9 cellular contexts compared by ENCODE assay signal in genomic region chr3:50264389-50264963, GRCh38. TPM values are rescaled to one million over a fixed set of nuclear protein-coding genes. Genes with fewer than 3 reads are reported as not detected.
A peak's percentile ranks its signal among the peaks of the same experiment; 100 is the strongest.
DNase-seq lines count a peak whose midpoint lies in the region; ATAC-seq and TF ChIP-seq lines count a peak whose summit lies in the region.
"Had no signal": no experiment of that assay in that cellular context is flagged by ENCODE, and none has a peak within 500 bp of the region (broad histone marks: within the 10 kb centered on the region; RNA-seq: fewer than 3 reads in every experiment).

No MANE protein-coding gene starts in this region.

- H3K27me3 ChIP-seq in heart right ventricle (peaks cover 0 to 14% (median 0%) of the 10 kb centered on the region in 7 donors), psoas muscle (ENCODE audit: insufficient read depth in 3 of 3, low read length in 2 of 3) (no peaks in the 10 kb centered on the region)

- H3K27ac ChIP-seq in heart right ventricle (peak overlapping the region; percentile 61 to 98 (median 92)), psoas muscle (peak overlapping the region; percentile 63)

- H3K36me3 ChIP-seq in heart right ventricle (peaks cover 0 to 3% (median 0%) of the 10 kb centered on the region in 9 donors), psoas muscle (ENCODE audit: insufficient read depth in 1 of 2, low read depth in 1 of 2) (no peaks in the 10 kb centered on the region)

- 8 to 9% methylated on average over 7 of the region's 7 CpGs for WGBS in heart right ventricle, 2 donors
- 17 to 47% (median 35%) methylated on average over 6 to 7 of the region's 7 CpGs for WGBS in psoas muscle, 3 donors

- DNase-seq in GOT3 (lab: John Stamatoyannopoulos, UW) (peak; percentile 57), amniotic epithelial cell (ENCODE audit: low read depth) (peak; percentile 95), heart right ventricle (peak; percentile 70 to 86), psoas muscle (peak; percentile 74 to 82), RKO (ENCODE audit: low spot score) (no peak), cerebellar nuclear complex (lab: John Stamatoyannopoulos, UW) (no peak)
- no peak for DNase-seq in activated CD4-positive, CD25-positive, alpha-beta regulatory T cell (lab: John Stamatoyannopoulos, UW)
- DNase-seq in effector CD4-positive, alpha-beta T cell: no peak

- intact Hi-C loops in heart right ventricle (cut with DNase I) (loop anchor here in 1 of 10 donors (10.0 kb wide), 1 partner anchor 60 kb away; the partner anchor contains the start of genes HYAL2 and TUSC2), psoas muscle (cut with DNase I) (loop anchor here in 1 of 2 donors (5.0 to 10.0 kb wide), 2 partner anchors 63 to 280 kb away; partner anchors contain the start of gene TUSC2)

- peak overlapping the region in 1 of 10 donors; percentile 7 for H3K4me3 ChIP-seq in heart right ventricle
- H3K4me3 ChIP-seq in psoas muscle: no peak overlapping the region

- TF ChIP-seq CTCF in heart right ventricle (IDR thresholded peaks at IDR 0.05) (no peak), psoas muscle (IDR thresholded peaks at IDR 0.05) (no peak)

- ATAC-seq in heart right ventricle (peak; percentile 2 to 69 (median 52)), psoas muscle (no peak)

- H3K9me3 ChIP-seq in heart right ventricle: no peaks in the 10 kb centered on the region
- no peaks in the 10 kb centered on the region for H3K9me3 ChIP-seq in psoas muscle

- peaks cover 36 to 81% (median 70%) of the 10 kb centered on the region in 9 donors for H3K4me1 ChIP-seq in heart right ventricle
- H3K4me1 ChIP-seq in psoas muscle: peaks cover 48% of the 10 kb centered on the region

RNA-seq across cellular contexts. Expression of gene SEMA3B, which starts 4.5 kb away (rescaled TPM):
- total RNA-seq in heart right ventricle: 10 to 100 TPM; 14.9 to 28.8 (median 21.9) TPM
- 10 to 100 TPM; 21.2 to 46.7 TPM for polyA plus RNA-seq in heart right ventricle
- total RNA-seq in psoas muscle: 1 to 10 TPM; 3.1 to 6.8 (median 4.3) TPM
- polyA plus RNA-seq in psoas muscle: 1 to 10 TPM; 2.1 to 3.4 (median 2.2) TPM

RNA-seq across cellular contexts. Expression of gene LSMEM2, which starts 14.4 kb away (rescaled TPM):
- total RNA-seq in heart right ventricle (10 to 100 TPM; 13.2 to 45.2 (median 33.2) TPM), psoas muscle (10 to 100 TPM in 1 of 4 donors, 1 to 10 TPM in 2, under 1 TPM in 1; 0.84 to 13.1 (median 1.1) TPM)
- polyA plus RNA-seq in heart right ventricle (10 to 100 TPM in 1 of 2 donors, 1 to 10 TPM in 1; 1.9 to 26.3 TPM), psoas muscle (1 to 10 TPM in 1 of 3 donors, under 1 TPM in 2; 0.61 to 1.6 (median 0.66) TPM)
- total RNA-seq: lung microvascular endothelial cell had no signal

RNA-seq across cellular contexts. Expression of gene IFRD2, which starts 27.8 kb away (rescaled TPM):
- 10 to 100 TPM; 45.3 to 96.2 (median 54.1) TPM for total RNA-seq in heart right ventricle
- polyA plus RNA-seq in heart right ventricle: 100 to 1,000 TPM in 1 of 2 donors, 10 to 100 TPM in 1; 88.1 to 123 TPM
- total RNA-seq in psoas muscle: 100 to 1,000 TPM in 3 of 4 donors, 10 to 100 TPM in 1; 77.2 to 145 (median 119) TPM
- polyA plus RNA-seq in psoas muscle: 100 to 1,000 TPM; 129 to 175 (median 151) TPM

RNA-seq across cellular contexts. Expression of gene GNAI2, which starts 28.5 kb away (rescaled TPM):
- total RNA-seq in heart right ventricle: 100 to 1,000 TPM; 112 to 270 (median 146) TPM
- polyA plus RNA-seq in heart right ventricle: 100 to 1,000 TPM; 107 to 171 TPM
- 10 to 100 TPM; 55.5 to 93.9 (median 74.8) TPM for total RNA-seq in psoas muscle
- 10 to 100 TPM; 39.4 to 57.6 (median 50.7) TPM for polyA plus RNA-seq in psoas muscle

RNA-seq across cellular contexts. Expression of gene HYAL3, which starts 34.7 kb away (rescaled TPM):
- total RNA-seq in heart right ventricle (1 to 10 TPM in 8 of 10 donors, under 1 TPM in 2; 0.80 to 3.0 (median 1.9) TPM), psoas muscle (1 to 10 TPM in 1 of 4 donors, under 1 TPM in 3; 0.28 to 2.1 (median 0.65) TPM)
- polyA plus RNA-seq in heart right ventricle (1 to 10 TPM; 2.0 to 2.8 TPM), psoas muscle (1 to 10 TPM in 2 of 3 donors, under 1 TPM in 1; 0.23 to 3.4 (median 1.2) TPM)

Comparison
In these comparisons a context has a peak if more than half of its experiments do, and no peak if none do; other contexts are left out.
1. DNase-seq: peak in GOT3 (single experiment), amniotic epithelial cell (single experiment), heart right ventricle (2 of 2) and psoas muscle (2 of 2); none in RKO (single experiment), activated CD4-positive, CD25-positive, alpha-beta regulatory T cell (0 of 4), effector CD4-positive, alpha-beta T cell (single experiment) and cerebellar nuclear complex (0 of 2).
2. ATAC-seq: peak in heart right ventricle (8 of 8); none in psoas muscle (0 of 4).